ENCODE assay signal across 1 cellular context in genomic region chr9:21294904-21295538, GRCh38.
TF ChIP-seq lines count a peak whose summit lies in the region.

No MANE protein-coding gene starts in this region.

TF ChIP-seq in GM12878, 131 proteins besides CTCF, POLR2A, EP300 and RAD21 (continued from another document):
- TF ChIP-seq ZNF592 (IDR thresholded peaks at IDR 0.05), result 0 out of 2 replicates have a peak, but pooled peaks have one; percentile 6
- no peak for TF ChIP-seq TBL1XR1 (IDR thresholded peaks at IDR 0.05; ENCODE audit: low read depth, low read length)
- TF ChIP-seq MTA2 (IDR thresholded peaks at IDR 0.05; ENCODE audit: low read depth), result peak; percentile 97
- TF ChIP-seq MEF2B (IDR thresholded peaks at IDR 0.05; ENCODE audit: partially characterized antibody, poor library complexity, severe bottlenecking), result peak; percentile 57
- TF ChIP-seq GATAD2B (conservative IDR thresholded peaks at IDR 0.05; ENCODE audit: low read depth), result 0 out of 2 replicates have a peak, but pooled peaks have one; percentile 58
- peak; percentile 30; the same call in 1 of the 2 replicates for TF ChIP-seq NBN (IDR thresholded peaks at IDR 0.05)
- TF ChIP-seq BACH1 (IDR thresholded peaks at IDR 0.05; ENCODE audit: borderline replicate concordance), result no peak
- TF ChIP-seq SUZ12 (IDR thresholded peaks at IDR 0.05; ENCODE audit: unreplicated experiment), result no peak
- TF ChIP-seq PRDM15 (CRISPR knock-in tag; IDR thresholded peaks at IDR 0.05), result no peak
- peak; percentile 89 for TF ChIP-seq SKIL (IDR thresholded peaks at IDR 0.05; ENCODE audit: low read depth, poor library complexity, severe bottlenecking)
- no peak for TF ChIP-seq BCL3 (IDR thresholded peaks at IDR 0.05; ENCODE audit: borderline replicate concordance, insufficient read depth, low read depth, low read length, poor library complexity, severe bottlenecking)
- TF ChIP-seq ZNF687 (IDR thresholded peaks at IDR 0.05), result no peak
- TF ChIP-seq IKZF1 (conservative IDR thresholded peaks at IDR 0.05), result peak; percentile 82
- no peak for TF ChIP-seq HCFC1 (IDR thresholded peaks at IDR 0.05; ENCODE audit: low read length)
- TF ChIP-seq ELK1 (IDR thresholded peaks at IDR 0.05; ENCODE audit: low read depth, low read length), result no peak
- TF ChIP-seq ZBTB40 (IDR thresholded peaks at IDR 0.05; ENCODE audit: borderline replicate concordance), result no peak
- TF ChIP-seq CBX3 (IDR thresholded peaks at IDR 0.05; ENCODE audit: borderline replicate concordance, low read depth), result no peak
- no peak for TF ChIP-seq NFXL1 (IDR thresholded peaks at IDR 0.05; ENCODE audit: borderline replicate concordance)
- no peak for TF ChIP-seq EGR1 (IDR thresholded peaks at IDR 0.05; ENCODE audit: borderline replicate concordance in 1 of 2, low read depth in 2 of 2, low read length in 2 of 2)
- no peak for TF ChIP-seq ZNF207 (IDR thresholded peaks at IDR 0.05; ENCODE audit: borderline replicate concordance)
- TF ChIP-seq RUNX3 (IDR thresholded peaks at IDR 0.05; ENCODE audit: low read length), result peak; percentile 92
- no peak for TF ChIP-seq WRNIP1 (IDR thresholded peaks at IDR 0.05; ENCODE audit: borderline replicate concordance, low read depth, low read length)
- 0 out of 2 replicates have a peak, but pooled peaks have one; percentile 50 for TF ChIP-seq TCF12 (IDR thresholded peaks at IDR 0.05; ENCODE audit: low read depth, low read length)
- TF ChIP-seq STAT1 (conservative IDR thresholded peaks at IDR 0.05), result no peak
- TF ChIP-seq BMI1 (IDR thresholded peaks at IDR 0.05; ENCODE audit: borderline replicate concordance), result peak; percentile 75; the same call in 1 of the 2 replicates
